In genomic region chr10:5858811-5859210, GRCh38 we compare ENCODE assay signal across 11 cellular contexts.
"Had no signal": no experiment of that assay in that cellular context is flagged by ENCODE, and none has a peak within 500 bp of the region (broad histone marks: within the 10 kb centered on the region; RNA-seq: fewer than 3 reads in every experiment).

No MANE protein-coding gene starts in this region.

- DNase-seq: activated CD4-positive, alpha-beta T cell treated with anti-CD3 and anti-CD28 coated beads for 48 hours; activated CD8-positive, alpha-beta T cell treated with anti-CD3 and anti-CD28 coated beads, Interleukin-2, amount 10 ng/mL, durations not matched to agents 7 days and 5 days; activated naive CD4-positive, alpha-beta T cell treated with anti-CD3 and anti-CD28 coated beads, Interleukin-2, amount 10 ng/mL, durations not matched to agents 7 days and 5 days; brain microvascular endothelial cell; cerebellar nuclear complex; ovary; Right ventricle myocardium superior; transverse colon had no signal

- H3K27me3 ChIP-seq: brain microvascular endothelial cell, ovary, transverse colon had no signal

- ATAC-seq: activated CD8-positive, alpha-beta T cell treated with anti-CD3 and anti-CD28 coated beads, Interleukin-2, amount 10 ng/mL, durations not matched to agents 7 days and 5 days; SK-N-SH treated with all-trans-retinoic acid at 6 μM for 48 hours; stimulated activated effector memory CD8-positive, alpha-beta T cell treated with anti-CD3 and anti-CD28 coated beads, Interleukin-12 subunit alpha, Interleukin-12 subunit beta, amount 100 ng/mL, for 72 hours had no signal

- H3K4me1 ChIP-seq: transverse colon had no signal

- H3K36me3 ChIP-seq: brain microvascular endothelial cell, ovary, transverse colon had no signal

- H3K4me3 ChIP-seq: ovary, skin epidermis, transverse colon had no signal

- H3K27ac ChIP-seq: brain microvascular endothelial cell, ovary, skin epidermis, transverse colon had no signal

- H3K9me3 ChIP-seq: ovary, transverse colon had no signal
